Comparison of ENCODE assay signal across 22 cellular contexts in genomic region chr7:130877676-130878305, GRCh38.
DNase-seq lines count a peak whose midpoint lies in the region; ATAC-seq and TF ChIP-seq lines count a peak whose summit lies in the region.
"Had no signal": no experiment of that assay in that cellular context is flagged by ENCODE, and none has a peak within 500 bp of the region (broad histone marks: within the 10 kb centered on the region; RNA-seq: fewer than 3 reads in every experiment).

No MANE protein-coding gene starts in this region.

- peak; percentile 62 for DNase-seq in activated effector memory CD4-positive, alpha-beta T cell treated with anti-CD3 and anti-CD28 coated beads, Interleukin-2, amount 50 U/mL, for 16 hours
- DNase-seq in activated effector memory CD4-positive, alpha-beta T cell treated with Interleukin-2 at 50 U/mL for 16 hours = no peak
- DNase-seq in HCT116 (ENCODE audit: low read depth, low spot score) (no peak), superior temporal gyrus (ENCODE audit: extremely low spot score) (no peak), endothelial cell (ENCODE audit: low spot score) (no peak), progenitor cell of endocrine pancreas (ENCODE audit: low spot score, unreplicated experiment) (no peak)
- DNase-seq in activated T-helper 2 cell treated with anti-CD3 and anti-CD28 coated beads, Interferon-gamma antibody, Interleukin-2, Interleukin-4, amounts not matched to agents 10 μg/mL and 5 μg/mL and 100 μg/mL, durations not matched to agents 14 hours and 24 hours and 36 hours (ENCODE audit: low spot score) = no peak
- DNase-seq: CD4-positive, CD25-positive, alpha-beta regulatory T cell; DMS79; MM.1S; NCI-H2171 treated with DMSO at 0.1 percent for 48 hours; NCI-H774; OCI-M1; pancreas; sigmoid colon; stimulated activated CD4-positive, alpha-beta T cell treated with anti-CD3 and anti-CD28 coated beads, Interleukin-1b, Interleukin-23, amount 100 ng/mL, for 48 hours had no signal

- no peak for ATAC-seq in HCT116
- ATAC-seq: pancreas, WTC11 had no signal

- no peaks in the 10 kb centered on the region for H4K20me1 ChIP-seq in HCT116 (ENCODE audit: insufficient read depth)

- TF ChIP-seq CTCF in HCT116 (IDR thresholded peaks at IDR 0.05 in 2 of 3, conservative IDR thresholded peaks at IDR 0.05 in 1 of 3; ENCODE audit: borderline replicate concordance in 1 of 3, insufficient read depth in 1 of 3, low read depth in 2 of 3, low read length in 2 of 3) (no peak), endothelial cell (IDR thresholded peaks at IDR 0.05; ENCODE audit: unreplicated experiment) (no peak), progenitor cell of endocrine pancreas (IDR thresholded peaks at IDR 0.05; ENCODE audit: unreplicated experiment) (no peak)

- H3K4me3 ChIP-seq in HCT116 (replicated peaks in 1 of 2; ENCODE audit: low read depth in 1 of 2, low read length in 2 of 2) (no peak overlapping the region), skeletal muscle satellite cell (ENCODE audit: low read length) (no peak overlapping the region)
- H3K4me3 ChIP-seq: cardiac muscle cell, pancreas, sigmoid colon, SJSA1, vagina had no signal

- H3K4me3 Mint-ChIP-seq in activated T-helper 2 cell treated with anti-CD3 and anti-CD28 coated beads, Interferon-gamma antibody, Interleukin-2, Interleukin-4, amounts not matched to agents 10 μg/mL and 5 μg/mL and 100 μg/mL, durations not matched to agents 14 hours and 24 hours and 36 hours (ENCODE audit: low read depth) = no peak overlapping the region
- H3K4me3 Mint-ChIP-seq in endothelial cell (ENCODE audit: unreplicated experiment) (no peak overlapping the region), progenitor cell of endocrine pancreas (ENCODE audit: low read depth) (no peak overlapping the region)
- H3K4me3 Mint-ChIP-seq: WTC11 had no signal

- no peak overlapping the region for H2AFZ ChIP-seq in HCT116 (ENCODE audit: low read depth, low read length, poor library complexity, severe bottlenecking)

- H3K9ac ChIP-seq in HCT116 (ENCODE audit: low read length) (peak overlapping the region; percentile 32; the same call in 1 of the 2 replicates), skeletal muscle satellite cell (ENCODE audit: low read depth, low read length) (peak overlapping the region; percentile 4)

- no peaks in the 10 kb centered on the region for H3K9me3 Mint-ChIP-seq in activated T-helper 2 cell treated with anti-CD3 and anti-CD28 coated beads, Interferon-gamma antibody, Interleukin-2, Interleukin-4, amounts not matched to agents 10 μg/mL and 5 μg/mL and 100 μg/mL, durations not matched to agents 14 hours and 24 hours and 36 hours
- H3K9me3 Mint-ChIP-seq in endothelial cell (ENCODE audit: unreplicated experiment) (no peaks in the 10 kb centered on the region), progenitor cell of endocrine pancreas (ENCODE audit: low read depth) (no peaks in the 10 kb centered on the region)
- H3K9me3 Mint-ChIP-seq: IgD-negative memory B cell, WTC11 had no signal

- H3K79me2 ChIP-seq in HCT116 (ENCODE audit: insufficient read depth, low read length) = peaks cover 86% of the 10 kb centered on the region

- POLR2A ChIA-PET in HCT116 (lab: Charles Lee) = interaction anchor here (1.1 to 1.4 kb wide), 2 partner anchors 10 kb away, joined by 3 to 4 read pairs; no protein-coding TSS in a partner anchor

- CTCF ChIA-PET in HCT116 (lab: Charles Lee) = interaction anchor here (1.1 to 1.4 kb wide), 2 partner anchors 10 to 19 kb away, joined by 3 to 8 read pairs; no protein-coding TSS in a partner anchor

- RAD21 ChIA-PET in HCT116 (lab: Charles Lee; ENCODE audit: low non-redundant PET in 1 of 2, low total read pairs in 2 of 2, uncharacterized antibody in 2 of 2, unreplicated experiment in 2 of 2) = no interaction called here

- H3K27me3 Mint-ChIP-seq in activated T-helper 2 cell treated with anti-CD3 and anti-CD28 coated beads, Interferon-gamma antibody, Interleukin-2, Interleukin-4, amounts not matched to agents 10 μg/mL and 5 μg/mL and 100 μg/mL, durations not matched to agents 14 hours and 24 hours and 36 hours (ENCODE audit: low read depth) = no peaks in the 10 kb centered on the region
- peaks cover 2% of the 10 kb centered on the region for H3K27me3 Mint-ChIP-seq in endothelial cell (ENCODE audit: unreplicated experiment)
- H3K27me3 Mint-ChIP-seq in progenitor cell of endocrine pancreas = no peaks in the 10 kb centered on the region
- H3K27me3 Mint-ChIP-seq: CD4-positive, CD25-positive, alpha-beta regulatory T cell; IgD-negative memory B cell had no signal

- no TSS peak for BruUV-seq in HCT116 (replicated peaks; lab: Mats Ljungman, UMichigan)

- H3K4me1 ChIP-seq in HCT116 (ENCODE audit: control insufficient read depth in 1 of 2, insufficient read depth in 2 of 2, low read length in 2 of 2) = peaks cover 88 to 99% of the 10 kb centered on the region in 2 experiments
- H3K4me1 ChIP-seq in skeletal muscle satellite cell (ENCODE audit: control insufficient read depth, insufficient read depth, low read length) = peaks cover 73% of the 10 kb centered on the region

- peaks cover 86% of the 10 kb centered on the region for H3K36me3 Mint-ChIP-seq in activated T-helper 2 cell treated with anti-CD3 and anti-CD28 coated beads, Interferon-gamma antibody, Interleukin-2, Interleukin-4, amounts not matched to agents 10 μg/mL and 5 μg/mL and 100 μg/mL, durations not matched to agents 14 hours and 24 hours and 36 hours (ENCODE audit: low read depth)
- no peaks in the 10 kb centered on the region for H3K36me3 Mint-ChIP-seq in endothelial cell (ENCODE audit: low read depth, unreplicated experiment)
- H3K36me3 Mint-ChIP-seq in progenitor cell of endocrine pancreas (ENCODE audit: insufficient read depth) = no peaks in the 10 kb centered on the region
- H3K36me3 Mint-ChIP-seq: WTC11 had no signal

- H3K36me3 ChIP-seq in HCT116 (ENCODE audit: control insufficient read depth in 1 of 2, insufficient read depth in 2 of 2, low read length in 2 of 2) (peaks cover 12 to 85% of the 10 kb centered on the region in 2 experiments), skeletal muscle satellite cell (ENCODE audit: insufficient read depth, low read length) (peaks cover 94% of the 10 kb centered on the region)
- H3K36me3 ChIP-seq: cardiac muscle cell had no signal

- peaks cover 51% of the 10 kb centered on the region for H3K4me1 Mint-ChIP-seq in activated T-helper 2 cell treated with anti-CD3 and anti-CD28 coated beads, Interferon-gamma antibody, Interleukin-2, Interleukin-4, amounts not matched to agents 10 μg/mL and 5 μg/mL and 100 μg/mL, durations not matched to agents 14 hours and 24 hours and 36 hours (ENCODE audit: low read depth)
- H3K4me1 Mint-ChIP-seq in endothelial cell (ENCODE audit: unreplicated experiment) (no peaks in the 10 kb centered on the region), progenitor cell of endocrine pancreas (ENCODE audit: low read depth) (peaks cover 4% of the 10 kb centered on the region)

- H3K9me3 ChIP-seq in HCT116 (ENCODE audit: control insufficient read depth in 1 of 2, insufficient read depth in 1 of 2, low read depth in 1 of 2, low read length in 2 of 2) = no peaks in the 10 kb centered on the region
- no peaks in the 10 kb centered on the region for H3K9me3 ChIP-seq in skeletal muscle satellite cell (replicated peaks; ENCODE audit: low read length)
- H3K9me3 ChIP-seq: pancreas, sigmoid colon, SJSA1, vagina had no signal

- H3K27ac Mint-ChIP-seq in activated T-helper 2 cell treated with anti-CD3 and anti-CD28 coated beads, Interferon-gamma antibody, Interleukin-2, Interleukin-4, amounts not matched to agents 10 μg/mL and 5 μg/mL and 100 μg/mL, durations not matched to agents 14 hours and 24 hours and 36 hours = peak overlapping the region; percentile 15
- H3K27ac Mint-ChIP-seq in endothelial cell (ENCODE audit: unreplicated experiment) = no peak overlapping the region
- H3K27ac Mint-ChIP-seq in progenitor cell of endocrine pancreas = no peak overlapping the region
- H3K27ac Mint-ChIP-seq: IgD-negative memory B cell, WTC11 had no signal

- intact Hi-C loops in HCT116 (cut with micrococcal nuclease) = no loop called here
- intact Hi-C loops in activated T-helper 2 cell treated with anti-CD3 and anti-CD28 coated beads, Interferon-gamma antibody, Interleukin-2, Interleukin-4, amounts not matched to agents 10 μg/mL and 5 μg/mL and 100 μg/mL, durations not matched to agents 14 hours and 24 hours and 36 hours (cut with micrococcal nuclease) = no loop called here

- no peak for TF ChIP-seq POLR2A in HCT116 (IDR thresholded peaks at IDR 0.05; ENCODE audit: borderline replicate concordance, extremely low read depth, insufficient read depth, insufficient read length)

- TF ChIP-seq RAD21 in HCT116 (IDR thresholded peaks at IDR 0.05; ENCODE audit: low read depth) = no peak

- H3K4me2 ChIP-seq in HCT116 (ENCODE audit: low read length) (peak overlapping the region; percentile 34; the same call in 1 of the 2 replicates), skeletal muscle satellite cell (ENCODE audit: low read length) (no peak overlapping the region)

- H3K27ac ChIP-seq in HCT116 (ENCODE audit: low read depth, low read length) = peak overlapping the region; percentile 100
- H3K27ac ChIP-seq: cardiac muscle cell, pancreas, sigmoid colon, SJSA1, vagina had no signal

- H3K9me2 ChIP-seq in HCT116 (ENCODE audit: insufficient read depth) = no peaks in the 10 kb centered on the region

- H3K27me3 ChIP-seq in HCT116 (ENCODE audit: insufficient read depth, low read length) (no peaks in the 10 kb centered on the region), skeletal muscle satellite cell (ENCODE audit: control insufficient read depth, insufficient read depth, low read length) (no peaks in the 10 kb centered on the region)
- H3K27me3 ChIP-seq: cardiac muscle cell, pancreas, sigmoid colon, SJSA1, vagina had no signal

TF ChIP-seq in HCT116, 20 proteins besides CTCF, POLR2A, EP300 and RAD21:
- TF ChIP-seq POLR2AphosphoS5 (IDR thresholded peaks at IDR 0.05; ENCODE audit: low read depth, low read length) = peak; percentile 49; the same call in 1 of the 2 replicates
- no peak for TF ChIP-seq SP1 (IDR thresholded peaks at IDR 0.05; ENCODE audit: low read depth)
